In genomic region chr7:116501425-116502167, GRCh38 we compare ENCODE assay signal across 9 cellular contexts. TPM values are rescaled to one million over a fixed set of nuclear protein-coding genes. Genes with fewer than 3 reads are reported as not detected.
A peak's percentile ranks its signal among the peaks of the same experiment; 100 is the strongest.
DNase-seq lines count a peak whose midpoint lies in the region; ATAC-seq, FAIRE-seq and TF ChIP-seq lines count a peak whose summit lies in the region.
"Had no signal": no experiment of that assay in that cellular context is flagged by ENCODE, and none has a peak within 500 bp of the region (broad histone marks: within the 10 kb centered on the region; RNA-seq: fewer than 3 reads in every experiment).

No MANE protein-coding gene starts in this region.

- FAIRE-seq in K562 (lab: Jason Lieb, UNC): peak; percentile 96

- 70% methylated on average over 2 of the region's 5 CpGs for WGBS in HUES64
- 8% methylated on average over 5 of the region's 5 CpGs for WGBS in K562 (ENCODE audit: insufficient coverage, low coverage, missing lambda C conversion rate)
- WGBS in testis, 2 donors: 42 to 54% methylated on average over 5 of the region's 5 CpGs

- H3K9me3 ChIP-seq in HUES64 (ENCODE audit: insufficient read depth, low read depth, low read length): no peaks in the 10 kb centered on the region
- no peaks in the 10 kb centered on the region for H3K9me3 ChIP-seq in K562 (replicated peaks; ENCODE audit: control insufficient read depth, insufficient read depth, low read depth, low read length)
- no peaks in the 10 kb centered on the region for H3K9me3 ChIP-seq in testis

- no peak overlapping the region for H3K9ac ChIP-seq in HUES64 (ENCODE audit: low read depth, low read length)
- H3K9ac ChIP-seq in K562 (ENCODE audit: insufficient read depth in 1 of 2, low read depth in 2 of 2, low read length in 2 of 2): peak overlapping the region in 1 of 2 experiments; percentile 72; a peak in 3 of 4 replicates

- POLR2A ChIA-PET in K562 (lab: Yijun Ruan, JAX): interaction anchor here (1.1 to 2.0 kb wide), 6 partner anchors 11 to 25 kb away, joined by 4 to 11 read pairs (median 8); no protein-coding TSS in a partner anchor

- TF ChIP-seq POLR2A in K562 (conservative IDR thresholded peaks at IDR 0.05) (no peak; the same call in 1 of the 2 replicates), testis (IDR thresholded peaks at IDR 0.05) (no peak)

- CTCF ChIA-PET in K562 (lab: Yijun Ruan, JAX; ENCODE audit: low intra/inter-chr PET ratio): no interaction called here

- peak; percentile 97 for TF ChIP-seq EP300 in K562 (IDR thresholded peaks at IDR 0.05; ENCODE audit: low read length)

- H3K4me2 ChIP-seq in K562 (ENCODE audit: insufficient read depth, low read length): peak overlapping the region; percentile 96

- H3K27me3 ChIP-seq in HUES64 (ENCODE audit: insufficient read depth, low read length) (peaks cover 39% of the 10 kb centered on the region), K562 (ENCODE audit: control insufficient read depth in 2 of 2, insufficient read depth in 2 of 2, low read length in 2 of 2) (no peaks in the 10 kb centered on the region), testis (no peaks in the 10 kb centered on the region)

- H3K9me1 ChIP-seq in K562 (ENCODE audit: control insufficient read depth, insufficient read depth, low read length): no peaks in the 10 kb centered on the region

- intact Hi-C loops in K562 (cut with micrococcal nuclease): loop anchor here (2.0 to 10.0 kb wide), 5 partner anchors 23 to 453 kb away; partner anchors contain the start of genes CAV1, ST7 and TES
- intact Hi-C loops in testis (cut with DNase I; ENCODE audit: low total_unique reads): no loop called here

- H4K20me1 ChIP-seq in K562 (replicated peaks; ENCODE audit: control insufficient read depth, insufficient read depth, low read length): no peaks in the 10 kb centered on the region

- DNase-seq in K562 (ENCODE audit: extremely low read depth in 1 of 4, low spot score in 3 of 4): peak; percentile 81 to 94 (median 86)
- peak; percentile 60 for DNase-seq in kidney glomerular epithelial cell (lab: John Stamatoyannopoulos, UW)
- DNase-seq in testis: no peak
- no peak for DNase-seq in COR-L47 (lab: John Stamatoyannopoulos, UW)
- no peak for DNase-seq in AG20443 (ENCODE audit: low spot score)
- DNase-seq: naive B cell had no signal

- H3K4me1 ChIP-seq in HUES64 (ENCODE audit: insufficient read depth, low read length) (peaks cover 17% of the 10 kb centered on the region), K562 (replicated peaks in 1 of 2; ENCODE audit: control insufficient read depth in 2 of 2, insufficient read depth in 2 of 2, low read length in 2 of 2) (peaks cover 25 to 36% of the 10 kb centered on the region in 2 experiments), testis (peaks cover 11% of the 10 kb centered on the region)

- in situ Hi-C loops in K562 (cut with MboI): loop anchor here (10.0 kb wide), 1 partner anchor 1883 kb away; no protein-coding TSS in a partner anchor

- H2AFZ ChIP-seq in K562 (ENCODE audit: low read depth, low read length): peak overlapping the region; percentile 67

- H3K27ac ChIP-seq in HUES64 (ENCODE audit: low read depth, low read length) (no peak overlapping the region), K562 (ENCODE audit: extremely low read depth, low read depth, low read length) (peak overlapping the region; percentile 73), testis (peak overlapping the region; percentile 64 to 93)

- ATAC-seq in K562: peak; percentile 77
- no peak for ATAC-seq in GM18861 (IDR thresholded peaks at IDR 0.05; ENCODE audit: unreplicated experiment)
- ATAC-seq in HG03139 (IDR thresholded peaks at IDR 0.05; ENCODE audit: unreplicated experiment): no peak

- no TSS peak for BruUV-seq in K562 (replicated peaks; lab: Mats Ljungman, UMichigan)

- TF ChIP-seq CTCF in K562 (IDR thresholded peaks at IDR 0.05 in 2 of 3, conservative IDR thresholded peaks at IDR 0.05 in 1 of 3; ENCODE audit: insufficient read depth in 2 of 3, low read depth in 1 of 3, low read length in 3 of 3) (no peak), testis (IDR thresholded peaks at IDR 0.05) (no peak)

- peaks cover 35% of the 10 kb centered on the region for H3K79me2 ChIP-seq in K562 (ENCODE audit: control insufficient read depth, insufficient read depth, low read length)

- H3K36me3 ChIP-seq in HUES64 (ENCODE audit: insufficient read depth, low read length) (0 out of 2 replicates have a peak, but pooled peaks cover 6% of the 10 kb centered on the region), K562 (ENCODE audit: control insufficient read depth, insufficient read depth, low read length) (peaks cover 22% of the 10 kb centered on the region), testis (ENCODE audit: low read depth, missing control alignments) (no peaks in the 10 kb centered on the region)

- H3K4me3 ChIP-seq in HUES64 (ENCODE audit: low read length): peak overlapping the region; percentile 87; the same call in 1 of the 2 replicates
- H3K4me3 ChIP-seq in K562: peak overlapping the region; percentile 53; the same call in 1 of the 2 replicates
- peak overlapping the region in 1 of 2 donors; percentile 82 for H3K4me3 ChIP-seq in testis

- TF ChIP-seq RAD21 in K562 (CRISPR knock-in tag; conservative IDR thresholded peaks at IDR 0.05 in 1 of 2, IDR thresholded peaks at IDR 0.05 in 1 of 2): no peak; a peak in 1 of 4 replicates

TF ChIP-seq in K562, 482 proteins besides CTCF, POLR2A, EP300 and RAD21 (continues in another document):
- TF ChIP-seq NEUROD1 (IDR thresholded peaks at IDR 0.05; ENCODE audit: borderline replicate concordance, low read depth, low read length, partially characterized antibody): peak; percentile 91
- TF ChIP-seq TBL1XR1 (IDR thresholded peaks at IDR 0.05; ENCODE audit: low read length in 2 of 2): peak in 1 of 2 experiments; percentile 80; a peak in 2 of 4 replicates

RNA-seq across cellular contexts. Expression of gene CAV2, which starts 2.1 kb away (rescaled TPM):
- polyA plus RNA-seq in HUES64 (2013, experiment 1 of 2): 1.3 TPM
- polyA plus RNA-seq in HUES64 (2013, experiment 2 of 2): 2.6 TPM
- 38.0 and 48.6 TPM in 2 replicates for total RNA-seq in K562 (2011; cell fraction: chromatin; rRNA removed; ENCODE audit: low replicate concordance)
- total RNA-seq in K562 (2011; cell fraction: nucleolus; rRNA removed): 45.0 and 46.4 TPM in 2 replicates
- 52.1 and 67.7 TPM in 2 replicates for total RNA-seq in K562 (2011; cell fraction: nucleoplasm; rRNA removed)
- 30.0 and 32.4 TPM in 2 replicates for total RNA-seq in K562 (2014; rRNA removed)
- total RNA-seq in K562 (2014; rRNA removed; fragmentation: Illumina TruSeq; extraction: Trizol): 43.0 and 50.7 TPM in 2 replicates
- total RNA-seq in K562 (2015; rRNA removed; fragmentation: Illumina TruSeq; extraction: Trizol): 43.9 and 49.3 TPM in 2 replicates
- 36.4 and 38.3 TPM in 2 replicates for total RNA-seq in K562 (2021)
- 109 and 137 TPM in 2 replicates for polyA plus RNA-seq in K562 (2011; rRNA removed)
- polyA plus RNA-seq in K562 (2011; cell fraction: cytosol; rRNA removed): 80.8 and 129 TPM in 2 replicates
- polyA plus RNA-seq in K562 (2011; cell fraction: nucleus; rRNA removed): 57.6 and 71.3 TPM in 2 replicates
- polyA plus RNA-seq in K562 (2012): 25.3 and 39.5 TPM in 2 replicates
- 34.1 and 41.4 TPM in 2 replicates for polyA plus RNA-seq in K562 (2014; fragmentation: Illumina TruSeq; extraction: Trizol)
- polyA plus RNA-seq in K562 (2014; fragmentation: Nextera tagmentation; extraction: Ambion mirVana): 10 to 100 TPM; 16.1 to 16.5 TPM
- 30.3 and 31.8 TPM in 2 replicates for polyA plus RNA-seq in K562 (2014; rRNA removed)
- 119 and 144 TPM in 2 replicates for polyA minus RNA-seq in K562 (2011; rRNA and poly(A)+ RNA removed)
- 58.1 and 68.9 TPM in 2 replicates for polyA minus RNA-seq in K562 (2011; cell fraction: cytosol; rRNA and poly(A)+ RNA removed)
- 39.6 and 59.2 TPM in 2 replicates for polyA minus RNA-seq in K562 (2011; cell fraction: nucleus; rRNA and poly(A)+ RNA removed)
- total RNA-seq in testis: 10 to 100 TPM; 33.0 to 40.2 TPM
- polyA plus RNA-seq in testis (ENCODE audit: insufficient read depth, low read depth, low replicate concordance): 33.5 TPM

RNA-seq across cellular contexts. Expression of gene CAV1, which starts 23.2 kb away (rescaled TPM):
- polyA plus RNA-seq in HUES64 (2013, experiment 1 of 2): 14.7 TPM
- polyA plus RNA-seq in HUES64 (2013, experiment 2 of 2): 12.9 TPM
- total RNA-seq in K562 (2011; cell fraction: chromatin; rRNA removed; ENCODE audit: low replicate concordance): 0.79 and 1.5 TPM in 2 replicates
- 1.2 TPM in 1 of 2 replicates, not detected in the other for total RNA-seq in K562 (2011; cell fraction: nucleolus; rRNA removed)
- total RNA-seq in K562 (2011; cell fraction: nucleoplasm; rRNA removed): 1.5 TPM in 1 of 2 replicates, not detected in the other
- total RNA-seq in K562 (2014; rRNA removed) (0.08 and 1.1 TPM in 2 replicates), K562 (2014; rRNA removed; fragmentation: Illumina TruSeq; extraction: Trizol) (0.16 and 0.29 TPM in 2 replicates), K562 (2015; rRNA removed; fragmentation: Illumina TruSeq; extraction: Trizol) (0.40 and 0.64 TPM in 2 replicates), K562 (2021) (1.0 and 1.5 TPM in 2 replicates), testis (10 to 100 TPM; 33.1 to 39.9 TPM)
- polyA plus RNA-seq in K562 (2011; rRNA removed) (1.5 and 2.5 TPM in 2 replicates), K562 (2014; fragmentation: Illumina TruSeq; extraction: Trizol) (0.62 and 0.86 TPM in 2 replicates), K562 (2014; fragmentation: Nextera tagmentation; extraction: Ambion mirVana) (under 1 TPM; 0.63 to 0.82 TPM), K562 (2014; rRNA removed) (0.08 and 0.49 TPM in 2 replicates), testis (ENCODE audit: insufficient read depth, low read depth, low replicate concordance) (84.2 TPM)
- 4.8 and 4.9 TPM in 2 replicates for polyA plus RNA-seq in K562 (2011; cell fraction: cytosol; rRNA removed)
- 1.9 and 3.3 TPM in 2 replicates for polyA plus RNA-seq in K562 (2011; cell fraction: nucleus; rRNA removed)
- polyA plus RNA-seq in K562 (2012): 0.51 and 0.55 TPM in 2 replicates
- polyA minus RNA-seq in K562 (2011; rRNA and poly(A)+ RNA removed): 3.4 and 5.0 TPM in 2 replicates
- 0.76 and 2.1 TPM in 2 replicates for polyA minus RNA-seq in K562 (2011; cell fraction: cytosol; rRNA and poly(A)+ RNA removed)
- 1.00 and 1.2 TPM in 2 replicates for polyA minus RNA-seq in K562 (2011; cell fraction: nucleus; rRNA and poly(A)+ RNA removed)

Comparison
In these comparisons a context has a peak if more than half of its experiments do, and no peak if none do; other contexts are left out.
1. DNase-seq: peak in K562 (4 of 4) and kidney glomerular epithelial cell (single experiment); none in testis (single experiment), COR-L47 (single experiment) and AG20443 (single experiment).
2. RNA of gene CAV1, which starts 23.2 kb away (total RNA-seq): 33.1 to 39.9 TPM in testis; 0.08 to 1.5 TPM in K562; every median in the first group is over 10 times any median in the second.